8 cellular contexts compared by ENCODE assay signal in the genomic region with DNA sequence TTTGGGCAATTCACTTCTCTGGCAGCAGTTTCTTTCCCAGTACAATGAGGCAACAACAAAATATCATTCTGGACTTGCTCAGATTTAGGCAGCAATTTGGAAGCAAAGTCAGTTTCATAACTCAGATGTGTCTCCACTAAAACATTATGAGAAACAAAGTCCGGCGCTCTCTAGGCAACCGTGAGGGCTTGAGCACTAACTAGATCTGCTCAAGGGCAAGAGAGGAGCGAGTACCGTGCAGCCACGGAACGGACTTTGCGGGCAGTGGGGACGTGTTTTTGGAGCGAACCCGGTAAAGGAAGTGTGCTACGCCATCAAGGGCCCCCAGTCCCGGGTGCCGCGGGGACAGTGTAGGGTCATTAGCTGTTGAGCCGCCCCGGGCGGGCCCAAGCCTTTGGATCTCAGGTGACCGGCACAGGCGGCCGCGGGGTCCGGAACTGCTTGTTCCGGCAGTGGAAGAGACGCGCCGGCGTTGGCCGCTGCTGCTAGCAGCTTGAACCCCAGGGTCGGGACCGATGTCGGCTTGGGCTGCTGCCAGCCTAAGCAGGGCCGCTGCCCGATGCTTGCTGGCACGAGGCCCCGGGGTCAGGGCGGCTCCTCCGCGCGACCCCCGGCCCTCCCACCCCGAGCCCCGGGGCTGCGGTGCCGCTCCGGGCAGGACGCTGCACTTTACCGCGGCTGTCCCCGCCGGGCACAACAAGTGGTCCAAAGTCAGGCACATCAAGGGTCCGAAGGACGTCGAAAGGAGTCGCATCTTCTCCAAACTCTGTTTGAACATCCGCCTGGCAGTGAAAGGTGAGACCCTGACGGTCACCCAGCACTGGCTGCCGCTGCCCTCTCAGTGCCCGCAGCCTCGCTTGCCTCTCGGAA. TPM values are rescaled to one million over a fixed set of nuclear protein-coding genes. Genes with fewer than 3 reads are reported as not detected.
A peak's percentile ranks its signal among the peaks of the same experiment; 100 is the strongest.
DNase-seq lines count a peak whose midpoint lies in the region; ATAC-seq, FAIRE-seq and TF ChIP-seq lines count a peak whose summit lies in the region.

TSS of gene TACO1 (plus strand) at position 327 of the 870 bp plus-strand sequence. CDS start at position 516, 189 bp downstream.

- peak within 1 kb of the TSS; percentile 94 for H3K4me3 Mint-ChIP-seq in nephron progenitor cell

- H3K36me3 ChIP-seq in MG63 = peaks cover 16% of the 10 kb centered on the region

- peak within 1 kb of the TSS; percentile 90 for H3K27ac Mint-ChIP-seq in nephron progenitor cell

- H3K4me3 ChIP-seq in MG63 (peak within 1 kb of the TSS; percentile 91), fibroblast of villous mesenchyme (ENCODE audit: low read depth, low read length) (peak within 1 kb of the TSS; percentile 83)

- peak; percentile 54; the same call in 1 of the 2 replicates for TF ChIP-seq POLR2A in H54 (IDR thresholded peaks at IDR 0.05; ENCODE audit: low read depth, low read length)

- TF ChIP-seq CTCF in fibroblast of villous mesenchyme (IDR thresholded peaks at IDR 0.05; ENCODE audit: insufficient read depth, low read depth, low read length) (no peak), nephron progenitor cell (IDR thresholded peaks at IDR 0.05) (no peak)

- no peaks in the 10 kb centered on the region for H3K27me3 Mint-ChIP-seq in nephron progenitor cell (ENCODE audit: low read depth, poor library complexity)

- ATAC-seq in stimulated activated naive CD8-positive, alpha-beta T cell treated with anti-CD3 and anti-CD28 coated beads, Interleukin-15, Interleukin-2, amounts not matched to agents 100 U/mL and 50 U/mL, for 24 hours = peak; percentile 94

- peaks cover 7% of the 10 kb centered on the region for H3K36me3 Mint-ChIP-seq in nephron progenitor cell (ENCODE audit: low read depth)

- no peaks in the 10 kb centered on the region for H3K27me3 ChIP-seq in MG63

- H3K9me3 Mint-ChIP-seq in nephron progenitor cell = no peaks in the 10 kb centered on the region

- peaks cover 17% of the 10 kb centered on the region for H3K4me1 Mint-ChIP-seq in nephron progenitor cell

- no peaks in the 10 kb centered on the region for H3K9me3 ChIP-seq in MG63

- FAIRE-seq in H54 (lab: Jason Lieb, UNC) = no peak

- DNase-seq in EL (peak; percentile 86), H54 (ENCODE audit: insufficient read length, low spot score) (peak; percentile 81), MG63 (peak; percentile 87), SHP77 treated with DMSO at 0.1 percent for 48 hours (lab: John Stamatoyannopoulos, UW) (peak; percentile 46), fibroblast of villous mesenchyme (ENCODE audit: low read depth) (peak; percentile 82), nephron progenitor cell (peak; percentile 84)
- peak; percentile 66 for DNase-seq in activated effector memory CD4-positive, alpha-beta T cell treated with Interleukin-2 at 50 U/mL for 16 hours
- DNase-seq in stimulated activated naive CD8-positive, alpha-beta T cell treated with anti-CD3 and anti-CD28 coated beads, Interleukin-15, Interleukin-2, amounts not matched to agents 100 U/mL and 50 U/mL, for 24 hours = peak; percentile 84

RNA-seq across cellular contexts. Expression of gene TACO1, which starts in this region (rescaled TPM):
- 22.2 and 42.3 TPM in 2 replicates for total RNA-seq in MG63 (2014; rRNA removed; shearing (Covaris generic); ENCODE audit: low replicate concordance)
- total RNA-seq in fibroblast of villous mesenchyme = 24.6 and 35.8 TPM in 2 replicates

Comparison
In these comparisons a context has a peak if more than half of its experiments do, and no peak if none do; other contexts are left out.
1. Peak in every context shown above with its lines: DNase-seq, ATAC-seq and H3K4me3 ChIP-seq.